In genomic region chr17:43402567-43402966, GRCh38 we compare ENCODE assay signal across 1 cellular context.
TF ChIP-seq lines count a peak whose summit lies in the region.

No MANE protein-coding gene starts in this region.

TF ChIP-seq in HepG2, 621 proteins besides CTCF, POLR2A, EP300 and RAD21 (continued from another document and continues in another):
- no peak for TF ChIP-seq IRF1 (CRISPR knock-in tag; IDR thresholded peaks at IDR 0.05; ENCODE audit: low read depth)
- TF ChIP-seq ZNF251 (CRISPR knock-in tag; IDR thresholded peaks at IDR 0.05): no peak
- no peak for TF ChIP-seq ELK4 (CRISPR knock-in tag; IDR thresholded peaks at IDR 0.05; ENCODE audit: borderline replicate concordance)
- TF ChIP-seq ZNF563 (CRISPR knock-in tag; IDR thresholded peaks at IDR 0.05): no peak
- TF ChIP-seq RELA (CRISPR knock-in tag; IDR thresholded peaks at IDR 0.05): no peak
- TF ChIP-seq FLYWCH1 (CRISPR knock-in tag; IDR thresholded peaks at IDR 0.05): no peak
- TF ChIP-seq ZBTB34 (CRISPR knock-in tag; IDR thresholded peaks at IDR 0.05): no peak
- TF ChIP-seq DPF2 (CRISPR knock-in tag; IDR thresholded peaks at IDR 0.05; ENCODE audit: borderline replicate concordance, low read depth): no peak
- TF ChIP-seq CERS6 (CRISPR knock-in tag; IDR thresholded peaks at IDR 0.05): no peak
- TF ChIP-seq, protein P1, sequence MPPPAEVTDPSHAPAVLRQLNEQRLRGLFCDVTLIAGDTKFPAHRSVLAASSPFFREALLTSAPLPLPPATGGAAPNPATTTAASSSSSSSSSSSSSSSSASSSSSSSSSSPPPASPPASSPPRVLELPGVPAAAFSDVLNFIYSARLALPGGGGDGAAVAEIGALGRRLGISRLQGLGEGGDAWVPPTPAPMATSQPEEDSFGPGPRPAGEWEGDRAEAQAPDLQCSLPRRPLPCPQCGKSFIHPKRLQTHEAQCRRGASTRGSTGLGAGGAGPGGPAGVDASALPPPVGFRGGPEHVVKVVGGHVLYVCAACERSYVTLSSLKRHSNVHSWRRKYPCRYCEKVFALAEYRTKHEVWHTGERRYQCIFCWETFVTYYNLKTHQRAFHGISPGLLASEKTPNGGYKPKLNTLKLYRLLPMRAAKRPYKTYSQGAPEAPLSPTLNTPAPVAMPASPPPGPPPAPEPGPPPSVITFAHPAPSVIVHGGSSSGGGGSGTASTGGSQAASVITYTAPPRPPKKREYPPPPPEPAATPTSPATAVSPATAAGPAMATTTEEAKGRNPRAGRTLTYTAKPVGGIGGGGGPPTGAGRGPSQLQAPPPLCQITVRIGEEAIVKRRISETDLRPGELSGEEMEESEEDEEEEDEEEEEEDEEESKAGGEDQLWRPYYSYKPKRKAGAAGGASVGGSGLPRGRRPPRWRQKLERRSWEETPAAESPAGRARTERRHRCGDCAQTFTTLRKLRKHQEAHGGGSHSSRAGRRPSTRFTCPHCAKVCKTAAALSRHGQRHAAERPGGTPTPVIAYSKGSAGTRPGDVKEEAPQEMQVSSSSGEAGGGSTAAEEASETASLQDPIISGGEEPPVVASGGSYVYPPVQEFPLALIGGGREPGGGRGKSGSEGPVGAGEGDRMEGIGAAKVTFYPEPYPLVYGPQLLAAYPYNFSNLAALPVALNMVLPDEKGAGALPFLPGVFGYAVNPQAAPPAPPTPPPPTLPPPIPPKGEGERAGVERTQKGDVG (CRISPR knock-in tag; IDR thresholded peaks at IDR 0.05; ENCODE audit: borderline replicate concordance): peak; percentile 43; the same call in 1 of the 2 replicates
- 0 out of 2 replicates have a peak, but pooled peaks have one; percentile 43 for TF ChIP-seq ZNF335 (CRISPR knock-in tag; IDR thresholded peaks at IDR 0.05)
- no peak for TF ChIP-seq KLF6 (CRISPR knock-in tag; IDR thresholded peaks at IDR 0.05)
- TF ChIP-seq FOXJ3 (CRISPR knock-in tag; IDR thresholded peaks at IDR 0.05; ENCODE audit: borderline replicate concordance): no peak
- no peak for TF ChIP-seq ZNF20 (CRISPR knock-in tag; IDR thresholded peaks at IDR 0.05)
- TF ChIP-seq CAMTA2 (CRISPR knock-in tag; IDR thresholded peaks at IDR 0.05; ENCODE audit: borderline replicate concordance): no peak
- no peak for TF ChIP-seq HMGA1 (CRISPR knock-in tag; conservative IDR thresholded peaks at IDR 0.05)
- TF ChIP-seq REPIN1 (CRISPR knock-in tag; IDR thresholded peaks at IDR 0.05; ENCODE audit: borderline replicate concordance, low read depth): no peak
- TF ChIP-seq ARNT (IDR thresholded peaks at IDR 0.05): no peak
- peak; percentile 61; the same call in 1 of the 2 replicates for TF ChIP-seq ZBTB7B (CRISPR knock-in tag; IDR thresholded peaks at IDR 0.05)
- TF ChIP-seq, protein P2, sequence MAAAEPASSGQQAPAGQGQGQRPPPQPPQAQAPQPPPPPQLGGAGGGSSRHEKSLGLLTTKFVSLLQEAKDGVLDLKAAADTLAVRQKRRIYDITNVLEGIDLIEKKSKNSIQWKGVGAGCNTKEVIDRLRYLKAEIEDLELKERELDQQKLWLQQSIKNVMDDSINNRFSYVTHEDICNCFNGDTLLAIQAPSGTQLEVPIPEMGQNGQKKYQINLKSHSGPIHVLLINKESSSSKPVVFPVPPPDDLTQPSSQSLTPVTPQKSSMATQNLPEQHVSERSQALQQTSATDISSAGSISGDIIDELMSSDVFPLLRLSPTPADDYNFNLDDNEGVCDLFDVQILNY (CRISPR knock-in tag; conservative IDR thresholded peaks at IDR 0.05): no peak
- TF ChIP-seq SMARCC2 (IDR thresholded peaks at IDR 0.05): no peak
- TF ChIP-seq NFKB2 (CRISPR knock-in tag; IDR thresholded peaks at IDR 0.05; ENCODE audit: borderline replicate concordance): no peak
- no peak for TF ChIP-seq PLRG1 (conservative IDR thresholded peaks at IDR 0.05)
- no peak for TF ChIP-seq ZNF891 (CRISPR knock-in tag; IDR thresholded peaks at IDR 0.05)
- TF ChIP-seq, protein P3, sequence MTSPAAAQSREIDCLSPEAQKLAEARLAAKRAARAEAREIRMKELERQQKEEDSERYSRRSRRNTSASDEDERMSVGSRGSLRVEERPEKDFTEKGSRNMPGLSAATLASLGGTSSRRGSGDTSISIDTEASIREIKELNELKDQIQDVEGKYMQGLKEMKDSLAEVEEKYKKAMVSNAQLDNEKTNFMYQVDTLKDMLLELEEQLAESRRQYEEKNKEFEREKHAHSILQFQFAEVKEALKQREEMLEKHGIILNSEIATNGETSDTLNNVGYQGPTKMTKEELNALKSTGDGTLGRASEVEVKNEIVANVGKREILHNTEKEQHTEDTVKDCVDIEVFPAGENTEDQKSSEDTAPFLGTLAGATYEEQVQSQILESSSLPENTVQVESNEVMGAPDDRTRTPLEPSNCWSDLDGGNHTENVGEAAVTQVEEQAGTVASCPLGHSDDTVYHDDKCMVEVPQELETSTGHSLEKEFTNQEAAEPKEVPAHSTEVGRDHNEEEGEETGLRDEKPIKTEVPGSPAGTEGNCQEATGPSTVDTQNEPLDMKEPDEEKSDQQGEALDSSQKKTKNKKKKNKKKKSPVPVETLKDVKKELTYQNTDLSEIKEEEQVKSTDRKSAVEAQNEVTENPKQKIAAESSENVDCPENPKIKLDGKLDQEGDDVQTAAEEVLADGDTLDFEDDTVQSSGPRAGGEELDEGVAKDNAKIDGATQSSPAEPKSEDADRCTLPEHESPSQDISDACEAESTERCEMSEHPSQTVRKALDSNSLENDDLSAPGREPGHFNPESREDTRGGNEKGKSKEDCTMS (CRISPR knock-in tag; conservative IDR thresholded peaks at IDR 0.05): no peak
- TF ChIP-seq SP1 (IDR thresholded peaks at IDR 0.05): no peak
- TF ChIP-seq SP1 (CRISPR knock-in tag; IDR thresholded peaks at IDR 0.05): no peak
- no peak for TF ChIP-seq NR0B2 (CRISPR knock-in tag; IDR thresholded peaks at IDR 0.05)
- TF ChIP-seq NFKBIZ (CRISPR knock-in tag; IDR thresholded peaks at IDR 0.05): 0 out of 2 replicates have a peak, but pooled peaks have one; percentile 23
- TF ChIP-seq ZNF407 (CRISPR knock-in tag; IDR thresholded peaks at IDR 0.05; ENCODE audit: not compliant biosample characterization): no peak
- no peak for TF ChIP-seq ZNF143 (CRISPR knock-in tag; IDR thresholded peaks at IDR 0.05)
- no peak for TF ChIP-seq CENPX (CRISPR knock-in tag; IDR thresholded peaks at IDR 0.05)
- no peak for TF ChIP-seq ZNF207 (IDR thresholded peaks at IDR 0.05; ENCODE audit: borderline replicate concordance)
- no peak for TF ChIP-seq BORCS8-MEF2B (CRISPR knock-in tag; IDR thresholded peaks at IDR 0.05)
- TF ChIP-seq ASH2L (IDR thresholded peaks at IDR 0.05; ENCODE audit: insufficient read length, low read depth, low read length): no peak
- TF ChIP-seq ZBTB14 (CRISPR knock-in tag; IDR thresholded peaks at IDR 0.05): no peak
